ENCODE assay signal across 9 cellular contexts in the genomic region with DNA sequence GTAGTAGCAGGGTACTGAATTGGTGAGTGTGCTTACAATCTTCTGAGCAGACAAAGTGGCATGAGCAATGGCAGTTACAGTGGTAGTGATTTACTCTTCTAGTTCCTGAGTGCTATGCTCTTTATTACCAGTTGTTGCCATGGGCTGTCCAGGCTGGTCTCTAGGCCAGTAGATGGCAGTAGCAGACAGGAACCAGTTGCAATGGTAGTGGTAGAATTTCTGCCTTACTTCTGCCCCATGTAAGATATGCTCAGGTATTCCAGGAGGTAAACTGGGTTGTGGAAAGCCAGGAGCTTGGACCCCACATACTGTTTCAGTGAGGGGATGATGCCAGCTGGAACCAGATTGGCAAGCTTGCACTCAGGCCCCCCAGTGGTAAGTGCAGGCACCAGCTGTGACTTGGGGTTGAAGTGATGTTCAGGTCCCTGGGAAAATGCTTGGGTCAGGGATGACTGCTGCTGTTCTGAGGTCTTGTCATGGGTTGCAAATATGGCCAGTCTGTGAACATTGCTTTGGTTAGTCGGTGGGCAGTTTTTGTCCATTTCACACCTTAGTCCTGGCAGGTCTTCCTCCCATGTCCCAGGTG.
DNase-seq lines count a peak whose midpoint lies in the region; TF ChIP-seq lines count a peak whose summit lies in the region.
"Had no signal": no experiment of that assay in that cellular context is flagged by ENCODE, and none has a peak within 500 bp of the region (broad histone marks: within the 10 kb centered on the region; RNA-seq: fewer than 3 reads in every experiment).

No MANE protein-coding gene starts in this region.

- TF ChIP-seq RAD21 in Ishikawa (IDR thresholded peaks at IDR 0.05; ENCODE audit: low read depth): peak; percentile 34; the same call in 1 of the 2 replicates

- H3K36me3 Mint-ChIP-seq in neural progenitor cell: no peaks in the 10 kb centered on the region

- H3K27me3 ChIP-seq in neural progenitor cell: no peaks in the 10 kb centered on the region
- H3K27me3 ChIP-seq in MG63: no peaks in the 10 kb centered on the region

- no peak overlapping the region for H3K9ac ChIP-seq in neural progenitor cell

- H3K4me1 Mint-ChIP-seq in neural progenitor cell: no peaks in the 10 kb centered on the region

- H3K27ac ChIP-seq in neural progenitor cell: no peak overlapping the region

- H3F3A ChIP-seq in neural progenitor cell (ENCODE audit: low read depth): no peaks in the 10 kb centered on the region

- H3K4me2 ChIP-seq in neural progenitor cell: no peak overlapping the region

- H3K9me3 ChIP-seq in neural progenitor cell (ENCODE audit: low read depth) (no peaks in the 10 kb centered on the region), MG63 (no peaks in the 10 kb centered on the region)

- DNase-seq in NCI-H2107 treated with DMSO at 0.1 percent for 48 hours (lab: John Stamatoyannopoulos, UW; ENCODE audit: unreplicated experiment) (peak; percentile 1), NCI-H2107 (lab: John Stamatoyannopoulos, UW) (no peak), neural progenitor cell (ENCODE audit: low spot score) (peak; percentile 23), NCI-H128 (lab: John Stamatoyannopoulos, UW; ENCODE audit: unreplicated experiment) (no peak), AG20443 (ENCODE audit: low spot score) (no peak), MG63 (no peak)
- peak; percentile 11 for DNase-seq in activated naive CD4-positive, alpha-beta T cell treated with anti-CD3 and anti-CD28 coated beads, Interleukin-2, amount 50 U/mL, for 16 hours
- DNase-seq: SW 1271 had no signal

- no peaks in the 10 kb centered on the region for H3K79me2 ChIP-seq in neural progenitor cell (ENCODE audit: low read depth)

- H3K4me3 Mint-ChIP-seq in neural progenitor cell: no peak overlapping the region

- no peak for TF ChIP-seq EP300 in Ishikawa (IDR thresholded peaks at IDR 0.05; ENCODE audit: borderline replicate concordance)

- H3K27ac Mint-ChIP-seq in neural progenitor cell: no peak overlapping the region

- H4K20me1 ChIP-seq in neural progenitor cell (ENCODE audit: low read depth): no peaks in the 10 kb centered on the region

- no peak overlapping the region for H2AFZ ChIP-seq in neural progenitor cell (replicated peaks)

- peak; percentile 58 for TF ChIP-seq CTCF in neural progenitor cell (IDR thresholded peaks at IDR 0.05)

- H3K36me3 ChIP-seq in neural progenitor cell: no peaks in the 10 kb centered on the region
- no peaks in the 10 kb centered on the region for H3K36me3 ChIP-seq in MG63

- peaks cover 2% of the 10 kb centered on the region for H3K9me3 Mint-ChIP-seq in neural progenitor cell

- no peaks in the 10 kb centered on the region for H3K27me3 Mint-ChIP-seq in neural progenitor cell (ENCODE audit: insufficient read depth, low read depth)

- H3K4me3 ChIP-seq in neural progenitor cell (no peak overlapping the region), MG63 (no peak overlapping the region)

- no peaks in the 10 kb centered on the region for H3K4me1 ChIP-seq in neural progenitor cell

TF ChIP-seq in Ishikawa, 13 proteins besides CTCF, POLR2A, EP300 and RAD21:
- TF ChIP-seq NFIC (IDR thresholded peaks at IDR 0.05): no peak
- no peak for TF ChIP-seq FOXM1 (IDR thresholded peaks at IDR 0.05; ENCODE audit: borderline replicate concordance, low read depth)
- TF ChIP-seq CEBPB (IDR thresholded peaks at IDR 0.05): no peak
- no peak for TF ChIP-seq TEAD4 (IDR thresholded peaks at IDR 0.05)
- TF ChIP-seq YY1 (IDR thresholded peaks at IDR 0.05; ENCODE audit: low read depth): no peak
- no peak for TF ChIP-seq TCF12 (IDR thresholded peaks at IDR 0.05; ENCODE audit: low read depth)
- TF ChIP-seq ZBTB7A (IDR thresholded peaks at IDR 0.05; ENCODE audit: low read depth): no peak

Comparison
In these comparisons a context has a peak if more than half of its experiments do, and no peak if none do; other contexts are left out.
1. DNase-seq: peak in NCI-H2107 treated with DMSO at 0.1 percent for 48 hours (single experiment), activated naive CD4-positive, alpha-beta T cell treated with anti-CD3 and anti-CD28 coated beads, Interleukin-2, amount 50 U/mL, for 16 hours (single experiment) and neural progenitor cell (single experiment); none in NCI-H2107 (single experiment), NCI-H128 (single experiment), AG20443 (single experiment) and MG63 (single experiment).